Comparison of ENCODE assay signal across 8 cellular contexts in genomic region chr11:3091846-3092602, GRCh38. TPM values are rescaled to one million over a fixed set of nuclear protein-coding genes. Genes with fewer than 3 reads are reported as not detected.
DNase-seq lines count a peak whose midpoint lies in the region; ATAC-seq, FAIRE-seq and TF ChIP-seq lines count a peak whose summit lies in the region.

No MANE protein-coding gene starts in this region.

- DNase-seq in CD1c-positive myeloid dendritic cell (ENCODE audit: extremely low spot score), result peak; percentile 77
- DNase-seq in MV-4-11 (lab: John Stamatoyannopoulos, UW), result peak; percentile 60
- DNase-seq in T-helper 2 cell, result peak; percentile 51 to 77 (median 60)
- DNase-seq in adrenal gland, result peak; percentile 54 to 82 (median 70)
- peak; percentile 82 for DNase-seq in hepatic stellate cell (ENCODE audit: low spot score)
- peak; percentile 81 for DNase-seq in small intestine
- DNase-seq in dedifferentiated amniotic fluid mesenchymal stem cell (ENCODE audit: extremely low spot score), result no peak

- H3K27ac ChIP-seq in adrenal gland (no peak overlapping the region), small intestine (ENCODE audit: low read depth in 1 of 2, low read length in 1 of 2) (no peak overlapping the region)

- peak; percentile 97 to 99 (median 98) for TF ChIP-seq CTCF in adrenal gland (IDR thresholded peaks at IDR 0.05)

- ATAC-seq in GM19452 (IDR thresholded peaks at IDR 0.05; ENCODE audit: unreplicated experiment), result peak; percentile 77

- intact Hi-C loops in adrenal gland (cut with DNase I), result loop anchor here (2.0 kb wide), 2 partner anchors 53 to 55 kb away; no protein-coding TSS in a partner anchor

- H3K4me3 ChIP-seq in adrenal gland, result no peak overlapping the region
- H3K4me3 ChIP-seq in small intestine (ENCODE audit: low read depth in 1 of 2, low read length in 2 of 2), result no peak overlapping the region

- H3K36me3 ChIP-seq in adrenal gland (replicated peaks in 1 of 2) (no peaks in the 10 kb centered on the region), small intestine (ENCODE audit: control insufficient read depth in 2 of 2, insufficient read depth in 2 of 2, low read length in 2 of 2) (no peaks in the 10 kb centered on the region)

- no peak for TF ChIP-seq POLR2A in adrenal gland (IDR thresholded peaks at IDR 0.05)

- H3K4me1 ChIP-seq in adrenal gland (replicated peaks in 1 of 2) (peaks cover 0 to 5% of the 10 kb centered on the region in 2 donors), small intestine (ENCODE audit: control insufficient read depth in 2 of 2, insufficient read depth in 1 of 2, low read depth in 1 of 2, low read length in 1 of 2) (no peaks in the 10 kb centered on the region)

- H3K9me3 ChIP-seq in adrenal gland (replicated peaks in 1 of 3), result no peaks in the 10 kb centered on the region
- no peaks in the 10 kb centered on the region for H3K9me3 ChIP-seq in small intestine (ENCODE audit: control insufficient read depth, low read depth)

- H3K27me3 ChIP-seq in adrenal gland (no peaks in the 10 kb centered on the region), small intestine (ENCODE audit: control insufficient read depth in 2 of 2, insufficient read depth in 2 of 2, low read length in 2 of 2) (no peaks in the 10 kb centered on the region)

- 39 to 65% (median 39%) methylated on average over 15 to 27 of the region's 27 CpGs for WGBS in adrenal gland, 4 donors
- WGBS in small intestine, 3 donors, result 38 to 44% (median 39%) methylated on average over 21 to 27 of the region's 27 CpGs

- no peak for FAIRE-seq in small intestine (lab: Jason Lieb, UNC)

RNA-seq across cellular contexts. Expression of gene CARS1, which starts 34.8 kb away (rescaled TPM):
- total RNA-seq in adrenal gland, result 10 to 100 TPM; 25.5 to 46.7 (median 30.0) TPM
- polyA plus RNA-seq in adrenal gland (10 to 100 TPM; 31.1 to 35.2 (median 32.5) TPM), small intestine (10 to 100 TPM; 41.9 to 69.8 (median 43.8) TPM)
